ENCODE assay signal across 29 cellular contexts in genomic region chr15:62797171-62797570, GRCh38.
"Had no signal": no experiment of that assay in that cellular context is flagged by ENCODE, and none has a peak within 500 bp of the region (broad histone marks: within the 10 kb centered on the region; RNA-seq: fewer than 3 reads in every experiment).

No MANE protein-coding gene starts in this region.

- H3K4me3 Mint-ChIP-seq: activated CD4-positive, alpha-beta memory T cell treated with anti-CD3 and anti-CD28 coated beads for 36 hours; activated CD4-positive, alpha-beta T cell treated with anti-CD3 and anti-CD28 coated beads, Interleukin-2, amount 10 ng/mL, durations not matched to agents 24 days and 14 days; activated naive CD8-positive, alpha-beta T cell; activated T-cell treated with anti-CD3 and anti-CD28 coated beads, Interleukin-2, amount 50 U/mL, for 24 hours; naive B cell; stimulated activated naive B cell treated with anti-CD40 and anti-IgM and Interleukin-4, amounts not matched to agents 10 μg/mL and 1 μg/mL and 100 μg/mL, for 72 hours had no signal

- H3K36me3 Mint-ChIP-seq: activated CD4-positive, alpha-beta memory T cell treated with anti-CD3 and anti-CD28 coated beads for 36 hours; activated naive CD8-positive, alpha-beta T cell; naive B cell; stimulated activated naive B cell treated with anti-CD40 and anti-IgM and Interleukin-4, amounts not matched to agents 10 μg/mL and 1 μg/mL and 100 μg/mL, for 72 hours had no signal

- H3K27ac ChIP-seq: coronary artery, dorsolateral prefrontal cortex, gastroesophageal sphincter, hepatocyte, right atrium auricular region, stomach, VCaP had no signal

- H3K4me3 ChIP-seq: coronary artery, dorsolateral prefrontal cortex, gastroesophageal sphincter, hepatocyte, right atrium auricular region, smooth muscle cell, stomach, thyroid gland had no signal

- H3K9me3 Mint-ChIP-seq: activated CD4-positive, alpha-beta memory T cell treated with anti-CD3 and anti-CD28 coated beads for 36 hours; activated CD4-positive, alpha-beta T cell treated with anti-CD3 and anti-CD28 coated beads, Interleukin-2, amount 10 ng/mL, durations not matched to agents 24 days and 14 days; activated T-cell treated with anti-CD3 and anti-CD28 coated beads, Interleukin-2, amount 50 U/mL, for 24 hours; naive B cell; stimulated activated naive B cell treated with anti-CD40 and anti-IgM and Interleukin-4, amounts not matched to agents 10 μg/mL and 1 μg/mL and 100 μg/mL, for 72 hours had no signal

- H3K4me1 Mint-ChIP-seq: activated CD4-positive, alpha-beta T cell treated with anti-CD3 and anti-CD28 coated beads, Interleukin-2, amount 10 ng/mL, durations not matched to agents 24 days and 14 days; naive B cell; stimulated activated naive B cell treated with anti-CD40 and anti-IgM and Interleukin-4, amounts not matched to agents 10 μg/mL and 1 μg/mL and 100 μg/mL, for 72 hours had no signal

- H3K4me1 ChIP-seq: stomach had no signal

- ATAC-seq: gastroesophageal sphincter; left cardiac atrium; stimulated activated naive B cell treated with anti-CD40 and anti-IgM and Interleukin-4, amounts not matched to agents 10 μg/mL and 1 μg/mL and 100 μg/mL, for 72 hours had no signal

- H3K9me3 ChIP-seq: gastroesophageal sphincter, right atrium auricular region, stomach, thyroid gland had no signal

- DNase-seq: activated CD4-positive, alpha-beta memory T cell treated with anti-CD3 and anti-CD28 coated beads for 36 hours; activated CD4-positive, alpha-beta T cell treated with anti-CD3 and anti-CD28 coated beads, Interleukin-2, amount 10 ng/mL, durations not matched to agents 24 days and 14 days; activated CD4-positive, CD25-positive, alpha-beta regulatory T cell treated with anti-CD3 and anti-CD28 coated beads, Interleukin-2, amount 50 U/mL, for 72 hours; activated CD8-positive, alpha-beta memory T cell treated with anti-CD3 and anti-CD28 coated beads, Interleukin-2, amount 50 U/mL, for 48 hours; activated gamma-delta T cell; activated T-cell treated with anti-CD3 and anti-CD28 coated beads, Interleukin-2, amount 50 U/mL, for 24 hours; anterior cingulate cortex; cerebellar nuclear complex; dorsolateral prefrontal cortex; effector memory CD4-positive, alpha-beta T cell; islet precursor cell; left cardiac atrium; mammary epithelial cell; naive B cell; stimulated activated CD4-positive, alpha-beta T cell treated with anti-CD3 and anti-CD28 coated beads, Interleukin-1b, Interleukin-23, amount 100 ng/mL, for 48 hours; stimulated activated CD4-positive, alpha-beta T cell treated with anti-CD3 and anti-CD28 coated beads, Interleukin-4, amount 100 ng/mL, for 4 hours; stimulated activated CD8-positive, alpha-beta memory T cell treated with anti-CD3 and anti-CD28 coated beads, Interleukin-4, amount 100 ng/mL, for 48 hours; stimulated activated naive B cell treated with anti-CD40 and anti-IgM and Interleukin-4, amounts not matched to agents 10 μg/mL and 1 μg/mL and 100 μg/mL, for 72 hours; stomach; T-helper 1 cell had no signal

- H3K4me2 ChIP-seq: hepatocyte, smooth muscle cell had no signal

- H2AFZ ChIP-seq: hepatocyte had no signal

- H3K27me3 Mint-ChIP-seq: activated naive CD8-positive, alpha-beta T cell; activated T-cell treated with anti-CD3 and anti-CD28 coated beads, Interleukin-2, amount 50 U/mL, for 24 hours had no signal

- FAIRE-seq: TTC549 had no signal

- H3K79me2 ChIP-seq: hepatocyte had no signal

- H3K27ac Mint-ChIP-seq: activated CD4-positive, alpha-beta memory T cell treated with anti-CD3 and anti-CD28 coated beads for 36 hours; activated CD4-positive, alpha-beta T cell treated with anti-CD3 and anti-CD28 coated beads, Interleukin-2, amount 10 ng/mL, durations not matched to agents 24 days and 14 days; activated naive CD8-positive, alpha-beta T cell; activated T-cell treated with anti-CD3 and anti-CD28 coated beads, Interleukin-2, amount 50 U/mL, for 24 hours; naive B cell; stimulated activated naive B cell treated with anti-CD40 and anti-IgM and Interleukin-4, amounts not matched to agents 10 μg/mL and 1 μg/mL and 100 μg/mL, for 72 hours had no signal

- H3K27me3 ChIP-seq: dorsolateral prefrontal cortex, gastroesophageal sphincter, hepatocyte, right atrium auricular region, stomach, thyroid gland had no signal
